ENCODE assay signal across 10 cellular contexts in the genomic region with DNA sequence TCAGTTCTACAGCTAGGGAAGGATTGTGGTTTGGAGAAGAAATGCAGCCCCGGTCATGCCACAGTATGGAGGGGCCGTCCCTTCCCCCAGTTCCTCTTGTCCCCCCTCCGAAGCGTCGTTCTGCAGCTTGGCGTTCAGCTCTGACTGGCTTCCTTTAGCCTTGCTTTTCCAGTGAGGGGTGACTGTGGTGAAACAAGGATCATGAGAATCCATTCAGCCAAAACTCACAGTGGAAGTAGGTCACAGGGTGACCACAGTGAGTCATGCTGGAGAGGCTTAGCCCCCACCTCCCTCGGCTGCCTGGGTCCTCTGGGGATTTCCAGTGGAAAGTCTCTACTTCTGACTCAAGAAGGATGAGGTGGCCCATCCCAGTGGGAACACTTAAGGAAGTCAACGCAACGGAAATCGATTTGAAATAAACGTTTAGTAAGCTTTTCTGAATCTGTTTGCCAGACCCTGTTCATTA. TPM values are rescaled to one million over a fixed set of nuclear protein-coding genes. Genes with fewer than 3 reads are reported as not detected.
A peak's percentile ranks its signal among the peaks of the same experiment; 100 is the strongest.
DNase-seq lines count a peak whose midpoint lies in the region; ATAC-seq, FAIRE-seq and TF ChIP-seq lines count a peak whose summit lies in the region.
"Had no signal": no experiment of that assay in that cellular context is flagged by ENCODE, and none has a peak within 500 bp of the region (broad histone marks: within the 10 kb centered on the region; RNA-seq: fewer than 3 reads in every experiment).

No MANE protein-coding gene starts in this region.

- no peak for TF ChIP-seq CTCF in kidney (IDR thresholded peaks at IDR 0.05; ENCODE audit: borderline replicate concordance, extremely low read depth, insufficient read depth)

- FAIRE-seq in kidney (lab: Jason Lieb, UNC) = no peak

- H3K36me3 ChIP-seq in adipocyte (ENCODE audit: control insufficient read depth, insufficient read depth, low read length, severe bottlenecking) (no peaks in the 10 kb centered on the region), kidney (ENCODE audit: control insufficient read depth in 1 of 2, insufficient read depth in 2 of 2, low read length in 2 of 2) (no peaks in the 10 kb centered on the region)

- peak; percentile 70 for ATAC-seq in stimulated activated naive CD8-positive, alpha-beta T cell treated with anti-CD3 and anti-CD28 coated beads, Interleukin-15, Interleukin-2, amounts not matched to agents 100 U/mL and 50 U/mL, for 24 hours
- no peak for ATAC-seq in HG02970 (IDR thresholded peaks at IDR 0.05; ENCODE audit: low FRiP score, unreplicated experiment)

- DNase-seq in HS-27A (ENCODE audit: low read depth) (peak; percentile 92), adipocyte (ENCODE audit: low read depth) (peak; percentile 97), kidney (peak; percentile 94), hippocampal formation (lab: John Stamatoyannopoulos, UW) (no peak), NCI-H510A (lab: John Stamatoyannopoulos, UW) (no peak)
- DNase-seq in stimulated activated naive CD8-positive, alpha-beta T cell treated with anti-CD3 and anti-CD28 coated beads, Interleukin-15, Interleukin-2, amounts not matched to agents 100 U/mL and 50 U/mL, for 24 hours = peak; percentile 73
- DNase-seq in activated CD4-positive, CD25-positive, alpha-beta regulatory T cell (lab: John Stamatoyannopoulos, UW) = no peak
- DNase-seq: activated B cell treated with CpG ODN at 0.5 μM for 24 hours, naive B cell had no signal

- intact Hi-C loops in kidney (cut with DNase I) = no loop called here

- H3K4me3 ChIP-seq in adipocyte (ENCODE audit: low read length) (no peak overlapping the region), kidney (ENCODE audit: low read length in 2 of 2) (no peak overlapping the region)

- H3K27me3 ChIP-seq in adipocyte (replicated peaks; ENCODE audit: control insufficient read depth, insufficient read depth, low read length) = no peaks in the 10 kb centered on the region

- H3K9me3 ChIP-seq in adipocyte (ENCODE audit: control insufficient read depth, low read length) (peaks cover 11% of the 10 kb centered on the region), kidney (ENCODE audit: control insufficient read depth in 1 of 2, low read length in 2 of 2) (peaks cover 2 to 9% of the 10 kb centered on the region in 2 donors)

- peak overlapping the region; percentile 56 to 91 for H3K27ac ChIP-seq in kidney (ENCODE audit: low read depth in 2 of 2, low read length in 2 of 2)

- peaks cover 58% of the 10 kb centered on the region for H3K4me1 ChIP-seq in adipocyte (ENCODE audit: control insufficient read depth, insufficient read depth, low read length)
- peaks cover 0 to 5% of the 10 kb centered on the region in 2 donors for H3K4me1 ChIP-seq in kidney (ENCODE audit: control insufficient read depth in 1 of 2, insufficient read depth in 1 of 2, low read depth in 1 of 2, low read length in 2 of 2)

- H3K9ac ChIP-seq in adipocyte (ENCODE audit: low read length) = peak overlapping the region; percentile 82
- H3K9ac ChIP-seq in kidney (ENCODE audit: low read length in 2 of 2) = no peak overlapping the region

RNA-seq across cellular contexts. Expression of a gene that starts 37.3 kb away (rescaled TPM):
- 174 TPM for total RNA-seq in kidney
- 52.4 TPM for polyA plus RNA-seq in kidney (ENCODE audit: insufficient read depth, low read depth, low replicate concordance)

Comparison
In these comparisons a context has a peak if more than half of its experiments do, and no peak if none do; other contexts are left out.
1. DNase-seq: peak in HS-27A (single experiment), adipocyte (single experiment), kidney (single experiment) and stimulated activated naive CD8-positive, alpha-beta T cell treated with anti-CD3 and anti-CD28 coated beads, Interleukin-15, Interleukin-2, amounts not matched to agents 100 U/mL and 50 U/mL, for 24 hours (single experiment); none in hippocampal formation (0 of 2), NCI-H510A (single experiment) and activated CD4-positive, CD25-positive, alpha-beta regulatory T cell (0 of 4).